In the genomic region with DNA sequence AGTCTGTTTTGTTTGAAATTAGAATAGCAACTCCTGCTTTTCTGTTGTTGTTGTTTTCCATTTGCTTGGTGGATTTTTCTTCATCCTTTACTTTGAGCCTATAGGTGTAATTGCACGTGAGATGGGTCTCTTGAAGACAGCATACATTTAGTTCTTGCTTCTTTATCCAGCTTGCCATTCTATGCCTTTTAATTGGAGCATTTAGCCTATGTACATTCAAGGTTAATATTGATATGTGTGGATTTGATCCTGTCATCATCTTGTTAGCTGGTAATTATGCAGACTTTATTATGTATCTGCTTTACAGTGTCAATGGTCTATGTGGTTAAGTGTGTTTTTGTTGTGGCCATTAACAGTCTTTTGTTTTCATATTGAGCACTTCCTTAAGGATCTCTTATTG, we compare ENCODE assay signal across 27 cellular contexts.
"Had no signal": no experiment of that assay in that cellular context is flagged by ENCODE, and none has a peak within 500 bp of the region (broad histone marks: within the 10 kb centered on the region; RNA-seq: fewer than 3 reads in every experiment).

No MANE protein-coding gene starts in this region.

- H3K9me3 ChIP-seq: colonic mucosa, esophagus squamous epithelium, gastrocnemius medialis, gastroesophageal sphincter had no signal

- H3K27me3 Mint-ChIP-seq: dendritic cell treated with granulocyte-macrophage colony-stimulating factor and Interleukin-4, amounts not matched to agents 40 ng/mL and 50 ng/mL, for 4 days; effector memory CD8-positive, alpha-beta T cell had no signal

- DNase-seq: colonic mucosa; cortex of kidney; dermis blood vessel endothelial cell; dorsolateral prefrontal cortex; effector CD4-positive, alpha-beta T cell; effector CD8-positive, alpha-beta T cell; effector memory CD4-positive, alpha-beta T cell; effector memory CD8-positive, alpha-beta T cell; endodermal cell; erythroblast; esophagus squamous epithelium; foreskin fibroblast; foreskin keratinocyte; foreskin melanocyte; gastrocnemius medialis; glutamatergic neuron; head of caudate nucleus; heart left ventricle; heart right ventricle had no signal

- H3K4me3 ChIP-seq: colonic mucosa, coronary artery, dorsolateral prefrontal cortex, esophagus muscularis mucosa, esophagus squamous epithelium, gastrocnemius medialis, gastroesophageal sphincter, heart left ventricle, heart right ventricle had no signal

- H3K4me3 Mint-ChIP-seq: dendritic cell treated with granulocyte-macrophage colony-stimulating factor and Interleukin-4, amounts not matched to agents 40 ng/mL and 50 ng/mL, for 4 days; effector memory CD8-positive, alpha-beta T cell; endodermal cell had no signal

- H3K27me3 ChIP-seq: colonic mucosa, dorsolateral prefrontal cortex, esophagus muscularis mucosa, esophagus squamous epithelium, foreskin keratinocyte, gastrocnemius medialis, gastroesophageal sphincter, heart left ventricle, heart right ventricle had no signal

- FAIRE-seq: colon, endometrium, frontal cortex had no signal

- H3K27ac Mint-ChIP-seq: dendritic cell treated with granulocyte-macrophage colony-stimulating factor and Interleukin-4, amounts not matched to agents 40 ng/mL and 50 ng/mL, for 4 days; effector memory CD8-positive, alpha-beta T cell; endodermal cell had no signal

- H3K4me1 ChIP-seq: colonic mucosa, esophagus muscularis mucosa, esophagus squamous epithelium, gastrocnemius medialis, gastroesophageal sphincter, heart left ventricle, heart right ventricle had no signal

- H3K4me1 Mint-ChIP-seq: endodermal cell had no signal

- H3K36me3 ChIP-seq: colonic mucosa, esophagus muscularis mucosa, esophagus squamous epithelium, gastrocnemius medialis, gastroesophageal sphincter, heart left ventricle, heart right ventricle had no signal

- H3K27ac ChIP-seq: colonic mucosa, coronary artery, dorsolateral prefrontal cortex, epithelial cell of prostate, esophagus muscularis mucosa, esophagus squamous epithelium, foreskin keratinocyte, gastrocnemius medialis, gastroesophageal sphincter, heart left ventricle, heart right ventricle had no signal
